31 cellular contexts compared by ENCODE assay signal in genomic region chr12:58871557-58871956, GRCh38. TPM values are rescaled to one million over a fixed set of nuclear protein-coding genes. Genes with fewer than 3 reads are reported as not detected.
DNase-seq lines count a peak whose midpoint lies in the region; TF ChIP-seq lines count a peak whose summit lies in the region.
"Had no signal": no experiment of that assay in that cellular context is flagged by ENCODE, and none has a peak within 500 bp of the region (broad histone marks: within the 10 kb centered on the region; RNA-seq: fewer than 3 reads in every experiment).

No MANE protein-coding gene starts in this region.

- TF ChIP-seq CTCF in HFFc6 (IDR thresholded peaks at IDR 0.05) (no peak), osteoblast (IDR thresholded peaks at IDR 0.05; ENCODE audit: extremely low read depth, low read depth, low read length) (no peak), lower leg skin (IDR thresholded peaks at IDR 0.05) (no peak)

- peaks cover 43% of the 10 kb centered on the region for H3K36me3 ChIP-seq in ACC112 (ENCODE audit: insufficient read depth, low read length)
- H3K36me3 ChIP-seq in endocrine pancreas (ENCODE audit: control insufficient read depth, insufficient read depth, low read length), result no peaks in the 10 kb centered on the region
- peaks cover 57% of the 10 kb centered on the region for H3K36me3 ChIP-seq in osteoblast (ENCODE audit: insufficient read depth, low read length)
- H3K36me3 ChIP-seq: prostate gland had no signal

- H3K4me2 ChIP-seq in osteoblast (ENCODE audit: insufficient read depth, low read length), result peak overlapping the region; percentile 74

- H3K9me3 Mint-ChIP-seq in HFFc6, result no peaks in the 10 kb centered on the region
- H3K9me3 Mint-ChIP-seq: activated naive CD4-positive, alpha-beta T cell treated with anti-CD3 and anti-CD28 coated beads for 36 hours; endodermal cell had no signal

- 60 to 62% methylated on average over 5 of the region's 5 CpGs for WGBS in lower leg skin, 2 donors

- H3K9me3 ChIP-seq in endocrine pancreas (ENCODE audit: control insufficient read depth, low read length), result no peaks in the 10 kb centered on the region
- H3K9me3 ChIP-seq in osteoblast (ENCODE audit: low read depth, low read length), result no peaks in the 10 kb centered on the region
- H3K9me3 ChIP-seq: breast epithelium, Caco-2, esophagus squamous epithelium, HAP-1, heart right ventricle, Peyer's patch, prostate gland, SJSA1, upper lobe of left lung had no signal

- H3K27ac ChIP-seq in ACC112 (ENCODE audit: low read depth, low read length), result no peak overlapping the region
- peak overlapping the region; percentile 20 for H3K27ac ChIP-seq in osteoblast (ENCODE audit: low read depth, low read length)
- H3K27ac ChIP-seq: Peyer's patch, prostate gland, SJSA1, upper lobe of left lung had no signal

- H3K27me3 ChIP-seq in ACC112 (ENCODE audit: insufficient read depth, low read length), result no peaks in the 10 kb centered on the region
- H3K27me3 ChIP-seq in endocrine pancreas (ENCODE audit: control insufficient read depth, insufficient read depth, low read length), result no peaks in the 10 kb centered on the region
- no peaks in the 10 kb centered on the region for H3K27me3 ChIP-seq in osteoblast (ENCODE audit: insufficient read depth, low read length)
- H3K27me3 ChIP-seq: breast epithelium, esophagus squamous epithelium, heart right ventricle, Peyer's patch, SJSA1, upper lobe of left lung had no signal

- intact Hi-C loops in lower leg skin (cut with DNase I; ENCODE audit: low total_unique reads), result no loop called here

- H3K27me3 Mint-ChIP-seq in HFFc6 (ENCODE audit: insufficient read depth), result no peaks in the 10 kb centered on the region; the same call in 1 of the 2 replicates

- TF ChIP-seq POLR2A in lower leg skin (IDR thresholded peaks at IDR 0.05), result no peak

- H3K79me2 ChIP-seq in ACC112 (ENCODE audit: control insufficient read depth, insufficient read depth, low read length, unreplicated experiment) (no peaks in the 10 kb centered on the region), osteoblast (ENCODE audit: insufficient read depth, low read length) (no peaks in the 10 kb centered on the region)

- no peaks in the 10 kb centered on the region for H4K20me1 ChIP-seq in osteoblast (ENCODE audit: insufficient read depth, low read length)

- DNase-seq in HFFc6 (peak; percentile 16), osteoblast (ENCODE audit: insufficient read length, low spot score, missing footprints) (no peak), NCI-H69 (lab: John Stamatoyannopoulos, UW) (no peak), kidney glomerular epithelial cell (lab: John Stamatoyannopoulos, UW) (no peak), lower leg skin (ENCODE audit: low spot score in 2 of 2) (no peak)
- no peak for DNase-seq in effector CD4-positive, alpha-beta T cell
- DNase-seq: activated CD4-positive, alpha-beta T cell treated with anti-CD3 and anti-CD28 coated beads for 4 hours; activated naive CD4-positive, alpha-beta T cell treated with anti-CD3 and anti-CD28 coated beads for 36 hours; activated T-cell treated with anti-CD3 and anti-CD28 coated beads, Interleukin-2, amount 50 U/mL, for 48 hours; amygdala; C1 segment of cervical spinal cord; Caco-2; DMS79 treated with DMSO at 0.1 percent for 48 hours; endodermal cell; esophagus squamous epithelium; heart right ventricle; IMR-90; NCI-H1417; NCI-H2107; NCI-H510A; NK-92 treated with Interleukin-12 subunit alpha and Interleukin-12 subunit beta, amount 100 ng/mL, for 24 hours; Peyer's patch; T-helper 2 cell; upper lobe of left lung had no signal

- no peaks in the 10 kb centered on the region for H3K4me1 ChIP-seq in ACC112 (ENCODE audit: control insufficient read depth, insufficient read depth, low read length, unreplicated experiment)
- peaks cover 8% of the 10 kb centered on the region for H3K4me1 ChIP-seq in endocrine pancreas (ENCODE audit: control insufficient read depth, insufficient read depth, low read length)
- H3K4me1 ChIP-seq in osteoblast (ENCODE audit: insufficient read depth, low read length), result peaks cover 2% of the 10 kb centered on the region
- H3K4me1 ChIP-seq: breast epithelium, Caco-2, heart right ventricle, Peyer's patch, prostate gland, upper lobe of left lung had no signal

- H3K9ac ChIP-seq in endocrine pancreas (ENCODE audit: control insufficient read depth, insufficient read depth, low read length), result no peak overlapping the region

- peak overlapping the region; percentile 67 for H3K27ac Mint-ChIP-seq in HFFc6
- H3K27ac Mint-ChIP-seq: activated naive CD4-positive, alpha-beta T cell treated with anti-CD3 and anti-CD28 coated beads for 36 hours; endodermal cell had no signal

- peak overlapping the region; percentile 63 for H3K4me3 ChIP-seq in ACC112 (ENCODE audit: low read depth, low read length)
- peak overlapping the region; percentile 85 for H3K4me3 ChIP-seq in endocrine pancreas (ENCODE audit: control insufficient read depth, insufficient read depth, low read length)
- peak overlapping the region; percentile 49 for H3K4me3 ChIP-seq in osteoblast (ENCODE audit: insufficient read depth, low read length)
- H3K4me3 ChIP-seq in lower leg skin (ENCODE audit: low read depth, poor library complexity, severe bottlenecking), result no peak overlapping the region
- H3K4me3 ChIP-seq: HAP-1, prostate gland, SJSA1, upper lobe of left lung had no signal

- H3K4me1 Mint-ChIP-seq in HFFc6 (ENCODE audit: low read depth), result peaks cover 26% of the 10 kb centered on the region

- H3K4me3 Mint-ChIP-seq in HFFc6, result peak overlapping the region; percentile 85
- H3K4me3 Mint-ChIP-seq: activated naive CD4-positive, alpha-beta T cell treated with anti-CD3 and anti-CD28 coated beads for 36 hours; endodermal cell had no signal

- H2AFZ ChIP-seq in ACC112 (ENCODE audit: low read length, unreplicated experiment), result no peak overlapping the region
- peak overlapping the region; percentile 18 for H2AFZ ChIP-seq in osteoblast (ENCODE audit: low read length)

- peaks cover 48% of the 10 kb centered on the region for H3K36me3 Mint-ChIP-seq in HFFc6 (ENCODE audit: low read depth)

RNA-seq across cellular contexts. Expression of gene LRIG3, which starts 48.7 kb away (rescaled TPM):
- total RNA-seq in HFFc6 (2021; fragmentation: NEBNext Ultra II Directional; extraction: Animal tissue kit (Norgen Biotek cat#: 25700)), result 10 to 100 TPM in 1 of 6 experiments, 1 to 10 TPM in 5; 6.1 to 11.0 (median 6.8) TPM
- total RNA-seq in osteoblast (85.0 and 96.1 TPM in 2 replicates), lower leg skin (100 to 1,000 TPM in 3 of 4 donors, 10 to 100 TPM in 1; 87.7 to 134 (median 117) TPM)
- total RNA-seq: activated CD8-positive, alpha-beta memory T cell treated with anti-CD3 and anti-CD28 coated beads for 36 hours; activated naive CD4-positive, alpha-beta T cell treated with anti-CD3 and anti-CD28 coated beads for 36 hours had no signal
